In the genomic region with DNA sequence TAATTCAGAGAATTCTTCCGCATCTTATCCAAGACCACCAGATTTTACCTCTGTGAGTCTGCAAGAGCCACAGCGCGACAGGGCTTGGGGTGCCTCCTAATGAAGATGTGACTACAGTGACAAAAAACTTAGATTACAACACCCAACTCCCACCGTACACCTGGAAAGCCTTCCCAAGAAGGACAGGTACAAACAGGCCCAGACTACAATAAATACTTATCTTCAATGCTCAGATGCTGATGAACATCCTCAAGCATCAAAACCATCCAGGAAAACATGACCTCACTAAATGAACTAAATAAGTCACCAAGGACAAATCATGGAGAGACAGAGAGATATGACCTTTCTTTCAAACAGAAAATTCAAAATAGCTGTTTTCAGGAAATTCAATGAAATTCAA, we compare ENCODE assay signal across 1 cellular context.
TF ChIP-seq lines count a peak whose summit lies in the region.

No MANE protein-coding gene starts in this region.

TF ChIP-seq in IMR-90, 13 proteins besides CTCF, POLR2A, EP300 and RAD21 (continued from another document):
- TF ChIP-seq, protein P1, sequence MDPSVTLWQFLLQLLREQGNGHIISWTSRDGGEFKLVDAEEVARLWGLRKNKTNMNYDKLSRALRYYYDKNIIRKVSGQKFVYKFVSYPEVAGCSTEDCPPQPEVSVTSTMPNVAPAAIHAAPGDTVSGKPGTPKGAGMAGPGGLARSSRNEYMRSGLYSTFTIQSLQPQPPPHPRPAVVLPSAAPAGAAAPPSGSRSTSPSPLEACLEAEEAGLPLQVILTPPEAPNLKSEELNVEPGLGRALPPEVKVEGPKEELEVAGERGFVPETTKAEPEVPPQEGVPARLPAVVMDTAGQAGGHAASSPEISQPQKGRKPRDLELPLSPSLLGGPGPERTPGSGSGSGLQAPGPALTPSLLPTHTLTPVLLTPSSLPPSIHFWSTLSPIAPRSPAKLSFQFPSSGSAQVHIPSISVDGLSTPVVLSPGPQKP (IDR thresholded peaks at IDR 0.05; ENCODE audit: borderline replicate concordance, low read depth, low read length): no peak
- TF ChIP-seq RFX5 (IDR thresholded peaks at IDR 0.05; ENCODE audit: low read depth, low read length) (no peak), FOS (IDR thresholded peaks at IDR 0.05; ENCODE audit: low read depth, low read length) (no peak), MXI1 (IDR thresholded peaks at IDR 0.05; ENCODE audit: borderline replicate concordance, low read depth, low read length) (no peak), CHD1 (IDR thresholded peaks at IDR 0.05; ENCODE audit: low read depth, low read length) (no peak), NFE2L2 (IDR thresholded peaks at IDR 0.05; ENCODE audit: low read depth, low read length) (no peak)
- TF ChIP-seq, protein P2, sequence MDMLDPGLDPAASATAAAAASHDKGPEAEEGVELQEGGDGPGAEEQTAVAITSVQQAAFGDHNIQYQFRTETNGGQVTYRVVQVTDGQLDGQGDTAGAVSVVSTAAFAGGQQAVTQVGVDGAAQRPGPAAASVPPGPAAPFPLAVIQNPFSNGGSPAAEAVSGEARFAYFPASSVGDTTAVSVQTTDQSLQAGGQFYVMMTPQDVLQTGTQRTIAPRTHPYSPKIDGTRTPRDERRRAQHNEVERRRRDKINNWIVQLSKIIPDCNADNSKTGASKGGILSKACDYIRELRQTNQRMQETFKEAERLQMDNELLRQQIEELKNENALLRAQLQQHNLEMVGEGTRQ (IDR thresholded peaks at IDR 0.05; ENCODE audit: low read depth, low read length): no peak
